16 cellular contexts compared by ENCODE assay signal in genomic region chr1:196779093-196779492, GRCh38. TPM values are rescaled to one million over a fixed set of nuclear protein-coding genes. Genes with fewer than 3 reads are reported as not detected.
"Had no signal": no experiment of that assay in that cellular context is flagged by ENCODE, and none has a peak within 500 bp of the region (broad histone marks: within the 10 kb centered on the region; RNA-seq: fewer than 3 reads in every experiment).

No MANE protein-coding gene starts in this region.

- H3K27me3 ChIP-seq: gastroesophageal sphincter, neural progenitor cell, ovary had no signal

- DNase-seq: activated CD4-positive, alpha-beta memory T cell treated with anti-CD3 and anti-CD28 coated beads for 36 hours; activated naive CD4-positive, alpha-beta T cell; activated T-cell treated with anti-CD3 and anti-CD28 coated beads, Interleukin-2, amount 50 U/mL, for 48 hours; aorta; effector CD4-positive, alpha-beta T cell; kidney; left ventricle myocardium inferior; ovary; stimulated activated CD4-positive, alpha-beta T cell treated with anti-CD3 and anti-CD28 coated beads, Interleukin-2, amount 100 ng/mL, for 48 hours; stimulated activated naive CD4-positive, alpha-beta T cell treated with Interleukin-2 at 50 U/mL for 16 hours; T1000; trophoblast cell had no signal

- H3K4me3 Mint-ChIP-seq: activated CD4-positive, alpha-beta memory T cell treated with anti-CD3 and anti-CD28 coated beads for 36 hours; memory B cell; neural progenitor cell had no signal

- H3K4me3 ChIP-seq: gastroesophageal sphincter, left ventricle myocardium inferior, neural progenitor cell, ovary had no signal

- H3K36me3 ChIP-seq: gastroesophageal sphincter, left ventricle myocardium inferior, neural progenitor cell, ovary had no signal

- H3K4me1 Mint-ChIP-seq: memory B cell, neural progenitor cell had no signal

- H3K36me3 Mint-ChIP-seq: activated CD4-positive, alpha-beta memory T cell treated with anti-CD3 and anti-CD28 coated beads for 36 hours; memory B cell; neural progenitor cell had no signal

- H3K9me3 Mint-ChIP-seq: memory B cell had no signal

- FAIRE-seq: kidney had no signal

- ATAC-seq: gastroesophageal sphincter had no signal

- H3K27me3 Mint-ChIP-seq: activated CD4-positive, alpha-beta memory T cell treated with anti-CD3 and anti-CD28 coated beads for 36 hours; memory B cell had no signal

- H3K27ac Mint-ChIP-seq: activated CD4-positive, alpha-beta memory T cell treated with anti-CD3 and anti-CD28 coated beads for 36 hours; memory B cell; neural progenitor cell had no signal

RNA-seq across cellular contexts. Expression of gene CFHR3, which starts 4.5 kb away (rescaled TPM):
- total RNA-seq: activated CD4-positive, alpha-beta memory T cell treated with anti-CD3 and anti-CD28 coated beads for 36 hours; left ventricle myocardium inferior; renal cortical epithelial cell had no signal

RNA-seq across cellular contexts. Expression of gene CFHR1, which starts 40.4 kb away (rescaled TPM):
- total RNA-seq: activated CD4-positive, alpha-beta memory T cell treated with anti-CD3 and anti-CD28 coated beads for 36 hours; left ventricle myocardium inferior; renal cortical epithelial cell had no signal
